Comparison of ENCODE assay signal across 30 cellular contexts in genomic region chr20:17693534-17694001, GRCh38. TPM values are rescaled to one million over a fixed set of nuclear protein-coding genes. Genes with fewer than 3 reads are reported as not detected.
DNase-seq lines count a peak whose midpoint lies in the region; ATAC-seq, FAIRE-seq and TF ChIP-seq lines count a peak whose summit lies in the region.
"Had no signal": no experiment of that assay in that cellular context is flagged by ENCODE, and none has a peak within 500 bp of the region (broad histone marks: within the 10 kb centered on the region; RNA-seq: fewer than 3 reads in every experiment).

No MANE protein-coding gene starts in this region.

- H3K27me3 ChIP-seq in bronchial epithelial cell (ENCODE audit: control insufficient read depth, insufficient read depth, low read length) (no peaks in the 10 kb centered on the region), keratinocyte (ENCODE audit: control insufficient read depth, extremely low read depth, insufficient read depth, low read length) (peaks cover 7% of the 10 kb centered on the region), thoracic aorta (replicated peaks; ENCODE audit: insufficient read depth) (no peaks in the 10 kb centered on the region)
- H3K27me3 ChIP-seq: hepatocyte, uterus had no signal

- H3K4me2 ChIP-seq in keratinocyte (ENCODE audit: control insufficient read depth, extremely low read depth, insufficient read depth, low read depth, low read length): peak overlapping the region; percentile 69
- H3K4me2 ChIP-seq: hepatocyte had no signal

- H3K4me1 ChIP-seq in keratinocyte (ENCODE audit: control insufficient read depth, extremely low read depth, insufficient read depth, low read length) (peaks cover 9% of the 10 kb centered on the region), thoracic aorta (ENCODE audit: control insufficient read depth in 1 of 2, low read depth in 2 of 2) (peaks cover 0 to 15% of the 10 kb centered on the region in 2 donors)
- H3K4me1 ChIP-seq: psoas muscle, uterus had no signal

- ATAC-seq in thoracic aorta (ENCODE audit: insufficient number of reproducible peaks, low FRiP score, low read depth): peak; percentile 36
- ATAC-seq in GM21619 (IDR thresholded peaks at IDR 0.05; ENCODE audit: unreplicated experiment): no peak
- ATAC-seq: activated T-cell treated with anti-CD3 and anti-CD28 coated beads, Interleukin-2, amount 50 U/mL, for 72 hours; mucosa of descending colon; psoas muscle had no signal

- H3K4me3 ChIP-seq in bronchial epithelial cell (ENCODE audit: low read depth, low read length) (no peak overlapping the region), keratinocyte (ENCODE audit: control insufficient read depth in 2 of 3, extremely low read depth in 1 of 3, insufficient read depth in 2 of 3, low read depth in 1 of 3, low read length in 3 of 3) (peak overlapping the region in 2 of 3 experiments; percentile 13 to 19), thoracic aorta (peak overlapping the region; percentile 30)
- H3K4me3 ChIP-seq: hepatocyte, mucosa of descending colon, psoas muscle, uterus had no signal

- dilution Hi-C loops in keratinocyte (cut with MboI; ENCODE audit: extremely low pct_ligation_motif_present, low sequenced_read_pairs): no loop called here

- TF ChIP-seq CTCF in bronchial epithelial cell (IDR thresholded peaks at IDR 0.05; ENCODE audit: insufficient read depth, low read length, severe bottlenecking): no peak
- no peak for TF ChIP-seq CTCF in keratinocyte (optimal IDR thresholded peaks at IDR 0.05 in 1 of 3, IDR thresholded peaks at IDR 0.05 in 1 of 3, conservative IDR thresholded peaks at IDR 0.05 in 1 of 3; ENCODE audit: extremely low read depth in 1 of 3, insufficient read depth in 2 of 3, low read length in 3 of 3)
- no peak for TF ChIP-seq CTCF in thoracic aorta (IDR thresholded peaks at IDR 0.05)

- H3K9me3 ChIP-seq in keratinocyte (ENCODE audit: control insufficient read depth, low read depth, low read length) (no peaks in the 10 kb centered on the region), thoracic aorta (no peaks in the 10 kb centered on the region)
- H3K9me3 ChIP-seq: psoas muscle, uterus had no signal

- H4K20me1 ChIP-seq in keratinocyte (ENCODE audit: control insufficient read depth, extremely low read depth, insufficient read depth, low read length): no peaks in the 10 kb centered on the region

- no peaks in the 10 kb centered on the region for H3K9me1 ChIP-seq in keratinocyte (ENCODE audit: control insufficient read depth, extremely low read depth, insufficient read depth, low read length)

- H3K36me3 ChIP-seq in bronchial epithelial cell (ENCODE audit: control insufficient read depth, insufficient read depth, low read length) (no peaks in the 10 kb centered on the region), keratinocyte (ENCODE audit: control insufficient read depth in 2 of 2, extremely low read depth in 1 of 2, insufficient read depth in 2 of 2, low read length in 2 of 2) (no peaks in the 10 kb centered on the region), thoracic aorta (no peaks in the 10 kb centered on the region)
- H3K36me3 ChIP-seq: uterus had no signal

- peak overlapping the region; percentile 9 for H3K9ac ChIP-seq in keratinocyte (ENCODE audit: control insufficient read depth, extremely low read depth, insufficient read depth, low read length)

- H3K79me2 ChIP-seq in keratinocyte (ENCODE audit: control insufficient read depth, insufficient read depth, low read length): no peaks in the 10 kb centered on the region
- H3K79me2 ChIP-seq: hepatocyte had no signal

- peak overlapping the region; percentile 83 for H2AFZ ChIP-seq in keratinocyte (ENCODE audit: control insufficient read depth, low read length)
- H2AFZ ChIP-seq: hepatocyte had no signal

- DNase-seq in NCI-H69 (lab: John Stamatoyannopoulos, UW) (peak; percentile 34), bronchial epithelial cell (ENCODE audit: low read depth) (peak; percentile 71), keratinocyte (ENCODE audit: low read depth, low spot score) (no peak), thoracic aorta (ENCODE audit: low spot score) (no peak), cerebellar nuclear complex (lab: John Stamatoyannopoulos, UW) (no peak), NCI-H187 treated with DMSO at 0.1 percent for 48 hours (lab: John Stamatoyannopoulos, UW) (no peak)
- DNase-seq: activated CD4-positive, alpha-beta T cell treated with anti-CD3 and anti-CD28 coated beads, Interleukin-2, amount 10 ng/mL, durations not matched to agents 24 days and 14 days; activated naive CD4-positive, alpha-beta T cell treated with anti-CD3 and anti-CD28 coated beads for 36 hours; activated T-cell treated with anti-CD3 and anti-CD28 coated beads, Interleukin-2, amount 50 U/mL, for 72 hours; amniotic stem cell; erythroblast; foreskin fibroblast; KBM-7; mucosa of descending colon; NCI-H1417 treated with DMSO at 0.1 percent for 48 hours; NCI-H446 treated with DMSO at 0.1 percent for 48 hours; nephron progenitor cell; psoas muscle; Right ventricle myocardium superior; uterus had no signal

- peak; percentile 55 for FAIRE-seq in bronchial epithelial cell (lab: Jason Lieb, UNC)
- peak; percentile 81 for FAIRE-seq in keratinocyte (lab: Jason Lieb, UNC)
- FAIRE-seq: D721Med, GM19239 had no signal

- no peak overlapping the region for H3K27ac ChIP-seq in keratinocyte (ENCODE audit: control insufficient read depth, insufficient read depth, low read length)
- no peak overlapping the region for H3K27ac ChIP-seq in thoracic aorta
- H3K27ac ChIP-seq: hepatocyte, psoas muscle, uterus, VCaP had no signal

RNA-seq across cellular contexts. Expression of gene BANF2, which starts 6.2 kb away (rescaled TPM):
- total RNA-seq in bronchial epithelial cell (not detected in 2 replicates), thoracic aorta (not detected)
- polyA plus RNA-seq in keratinocyte: not detected in 3 replicates
- not detected for polyA plus RNA-seq in keratinocyte (2011; ENCODE audit: low read depth)
- not detected in 2 replicates for polyA plus RNA-seq in keratinocyte (2011; cell fraction: cytosol; rRNA removed)
- polyA plus RNA-seq in keratinocyte (2011; cell fraction: nucleus; rRNA removed): not detected in 2 replicates
- polyA plus RNA-seq in keratinocyte (2012; ENCODE audit: low replicate concordance): not detected in 2 replicates
- polyA minus RNA-seq in keratinocyte: not detected in 3 replicates
- polyA minus RNA-seq in keratinocyte (2011; cell fraction: cytosol; rRNA and poly(A)+ RNA removed): not detected
- not detected in 2 replicates for polyA minus RNA-seq in keratinocyte (2011; cell fraction: nucleus; rRNA and poly(A)+ RNA removed)
- total RNA-seq: activated CD4-positive, alpha-beta T cell treated with anti-CD3 and anti-CD28 coated beads, Interleukin-2, amount 10 ng/mL, durations not matched to agents 24 days and 14 days; activated naive CD4-positive, alpha-beta T cell treated with anti-CD3 and anti-CD28 coated beads for 36 hours; activated T-cell treated with anti-CD3 and anti-CD28 coated beads, Interleukin-2, amount 50 U/mL, for 72 hours; hepatocyte; HT-29; liver; mucosa of descending colon; OCI-LY7; psoas muscle; Right ventricle myocardium superior; skeletal muscle tissue; uterus had no signal
- polyA plus RNA-seq: AG04450, hepatocyte, liver, psoas muscle had no signal

RNA-seq across cellular contexts. Expression of gene RRBP1, which starts 11.5 kb away (rescaled TPM):
- total RNA-seq in bronchial epithelial cell (65.0 and 97.5 TPM in 2 replicates), thoracic aorta (100 to 1,000 TPM; 113 to 163 TPM)
- 43.3 to 86.2 TPM (median 43.9 TPM) in 3 replicates for polyA plus RNA-seq in keratinocyte
- polyA plus RNA-seq in keratinocyte (2011; ENCODE audit: low read depth): 61.6 TPM
- 14.0 and 18.2 TPM in 2 replicates for polyA plus RNA-seq in keratinocyte (2011; cell fraction: cytosol; rRNA removed)
- 283 and 298 TPM in 2 replicates for polyA plus RNA-seq in keratinocyte (2011; cell fraction: nucleus; rRNA removed)
- polyA plus RNA-seq in keratinocyte (2012; ENCODE audit: low replicate concordance): 44.2 and 131 TPM in 2 replicates
- polyA minus RNA-seq in keratinocyte: 37.2 to 66.5 TPM (median 43.3 TPM) in 3 replicates
- 31.3 TPM for polyA minus RNA-seq in keratinocyte (2011; cell fraction: cytosol; rRNA and poly(A)+ RNA removed)
- polyA minus RNA-seq in keratinocyte (2011; cell fraction: nucleus; rRNA and poly(A)+ RNA removed): 152 and 196 TPM in 2 replicates

Comparison
In these comparisons a context has a peak if more than half of its experiments do, and no peak if none do; other contexts are left out.
1. DNase-seq: peak in NCI-H69 (single experiment) and bronchial epithelial cell (single experiment); none in keratinocyte (single experiment), thoracic aorta (single experiment), cerebellar nuclear complex (0 of 2) and NCI-H187 treated with DMSO at 0.1 percent for 48 hours (single experiment).